Comparison of ENCODE assay signal across 32 cellular contexts in the genomic region with DNA sequence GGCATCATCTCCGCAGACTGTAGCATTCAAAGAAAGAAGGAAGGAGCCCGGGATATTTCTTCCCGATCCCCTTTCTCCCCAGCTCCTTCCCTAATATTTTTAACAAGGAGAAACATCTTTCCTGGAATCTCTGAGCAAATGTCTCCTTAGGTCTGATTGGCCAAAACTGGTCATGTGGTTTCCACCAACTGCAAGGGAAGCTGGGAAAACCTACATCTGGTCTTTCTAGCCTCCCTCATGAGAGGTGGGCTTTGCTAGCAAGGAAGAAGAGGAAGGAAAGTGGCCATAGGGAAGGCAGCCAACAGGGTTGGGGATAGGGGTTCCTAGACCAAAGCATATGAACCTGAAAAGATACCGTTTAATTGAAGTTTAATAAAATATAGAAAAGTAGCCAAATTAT. TPM values are rescaled to one million over a fixed set of nuclear protein-coding genes. Genes with fewer than 3 reads are reported as not detected.
"Had no signal": no experiment of that assay in that cellular context is flagged by ENCODE, and none has a peak within 500 bp of the region (broad histone marks: within the 10 kb centered on the region; RNA-seq: fewer than 3 reads in every experiment).

No MANE protein-coding gene starts in this region.

- H3K27me3 ChIP-seq: colonic mucosa, esophagus squamous epithelium, thyroid gland had no signal

- H3K9me3 Mint-ChIP-seq: stimulated activated effector memory CD8-positive, alpha-beta T cell treated with anti-CD3 and anti-CD28 coated beads, Interleukin-12 subunit alpha, Interleukin-12 subunit beta, amount 100 ng/mL, for 72 hours had no signal

- H3K4me1 ChIP-seq: colonic mucosa, lower lobe of right lung, psoas muscle, stomach, thyroid gland had no signal

- H3K36me3 Mint-ChIP-seq: immature natural killer cell; naive thymus-derived CD8-positive, alpha-beta T cell; stimulated activated effector memory CD8-positive, alpha-beta T cell treated with anti-CD3 and anti-CD28 coated beads, Interleukin-12 subunit alpha, Interleukin-12 subunit beta, amount 100 ng/mL, for 72 hours had no signal

- H3K9me3 ChIP-seq: colonic mucosa, esophagus squamous epithelium, heart right ventricle, lower lobe of right lung, psoas muscle, sigmoid colon, stomach, thyroid gland had no signal

- ATAC-seq: heart right ventricle; left ventricle myocardium superior; lower lobe of right lung; naive thymus-derived CD8-positive, alpha-beta T cell; psoas muscle; right cardiac atrium; stimulated activated effector memory CD8-positive, alpha-beta T cell treated with anti-CD3 and anti-CD28 coated beads, Interleukin-12 subunit alpha, Interleukin-12 subunit beta, amount 100 ng/mL, for 72 hours had no signal

- H3K27ac ChIP-seq: colonic mucosa, esophagus squamous epithelium, heart right ventricle, lower lobe of right lung, psoas muscle, sigmoid colon, stomach, thyroid gland had no signal

- H3K4me1 Mint-ChIP-seq: immature natural killer cell; stimulated activated effector memory CD8-positive, alpha-beta T cell treated with anti-CD3 and anti-CD28 coated beads, Interleukin-12 subunit alpha, Interleukin-12 subunit beta, amount 100 ng/mL, for 72 hours had no signal

- DNase-seq: colonic mucosa; effector CD8-positive, alpha-beta T cell; esophagus squamous epithelium; foreskin melanocyte; glutamatergic neuron; heart right ventricle; hippocampal formation; immature natural killer cell; left ventricle myocardium superior; lower lobe of right lung; naive thymus-derived CD8-positive, alpha-beta T cell; nephron progenitor cell; nucleus accumbens; psoas muscle; right cardiac atrium; sigmoid colon; stimulated activated CD4-positive, alpha-beta T cell treated with anti-CD3 and anti-CD28 coated beads, Interleukin-2, amount 100 ng/mL, for 24 hours; stimulated activated CD4-positive, alpha-beta T cell treated with anti-CD3 and anti-CD28 coated beads, Interleukin-4, amount 100 ng/mL, for 24 hours; stimulated activated naive CD4-positive, alpha-beta T cell treated with Interleukin-2 at 50 U/mL for 16 hours; stomach; thyroid gland; trophoblast cell had no signal

- H3K36me3 ChIP-seq: colonic mucosa, esophagus squamous epithelium, heart right ventricle, lower lobe of right lung, sigmoid colon, stomach, thyroid gland had no signal

- H3K4me3 Mint-ChIP-seq: dendritic cell treated with granulocyte-macrophage colony-stimulating factor and Interleukin-4, amounts not matched to agents 40 ng/mL and 50 ng/mL, for 4 days; immature natural killer cell; naive thymus-derived CD8-positive, alpha-beta T cell; nephron progenitor cell; stimulated activated effector memory CD8-positive, alpha-beta T cell treated with anti-CD3 and anti-CD28 coated beads, Interleukin-12 subunit alpha, Interleukin-12 subunit beta, amount 100 ng/mL, for 72 hours had no signal

- H3K27ac Mint-ChIP-seq: immature natural killer cell; nephron progenitor cell; stimulated activated effector memory CD8-positive, alpha-beta T cell treated with anti-CD3 and anti-CD28 coated beads, Interleukin-12 subunit alpha, Interleukin-12 subunit beta, amount 100 ng/mL, for 72 hours had no signal

- H3K4me3 ChIP-seq: colonic mucosa, esophagus squamous epithelium, heart right ventricle, lower lobe of right lung, psoas muscle, sigmoid colon, stomach, thyroid gland had no signal

RNA-seq across cellular contexts. Expression of a gene that starts 46.3 kb away (rescaled TPM):
- total RNA-seq: colonic mucosa; endothelial cell of umbilical vein; epithelial cell of proximal tubule; left ventricle myocardium superior; myocyte; naive thymus-derived CD8-positive, alpha-beta T cell; psoas muscle had no signal
- polyA plus RNA-seq: keratinocyte; naive thymus-derived CD8-positive, alpha-beta T cell had no signal

RNA-seq across cellular contexts. Expression of a gene that starts 46.4 kb away (rescaled TPM):
- total RNA-seq: endothelial cell of umbilical vein; epithelial cell of proximal tubule; naive thymus-derived CD8-positive, alpha-beta T cell had no signal
- polyA plus RNA-seq: immature natural killer cell; keratinocyte; naive thymus-derived CD8-positive, alpha-beta T cell had no signal

RNA-seq across cellular contexts. Expression of a gene that starts 51.2 kb away (rescaled TPM):
- total RNA-seq: esophagus squamous epithelium; heart right ventricle; left ventricle myocardium superior; mesenteric fat pad; myocyte; naive thymus-derived CD8-positive, alpha-beta T cell; osteocyte; right cardiac atrium; skeletal muscle tissue; subcutaneous adipose tissue had no signal
- polyA plus RNA-seq: endothelial cell of umbilical vein; heart right ventricle; immature natural killer cell; keratinocyte; naive thymus-derived CD8-positive, alpha-beta T cell had no signal
